15 cellular contexts compared by ENCODE assay signal in genomic region chr1:17348593-17349234, GRCh38. TPM values are rescaled to one million over a fixed set of nuclear protein-coding genes. Genes with fewer than 3 reads are reported as not detected.
DNase-seq lines count a peak whose midpoint lies in the region; ATAC-seq and TF ChIP-seq lines count a peak whose summit lies in the region.
"Had no signal": no experiment of that assay in that cellular context is flagged by ENCODE, and none has a peak within 500 bp of the region (broad histone marks: within the 10 kb centered on the region; RNA-seq: fewer than 3 reads in every experiment).

No MANE protein-coding gene starts in this region.

- no peak overlapping the region for H3K27ac Mint-ChIP-seq in activated B cell treated with CpG ODN at 0.5 μM for 24 hours
- peak overlapping the region; percentile 62 for H3K27ac Mint-ChIP-seq in stimulated activated naive B cell treated with anti-CD40 and anti-IgM and Interleukin-4, amounts not matched to agents 10 μg/mL and 1 μg/mL and 100 μg/mL, for 72 hours
- no peak overlapping the region for H3K27ac Mint-ChIP-seq in naive thymus-derived CD4-positive, alpha-beta T cell
- H3K27ac Mint-ChIP-seq: CD4-positive, alpha-beta T cell; stimulated activated naive CD8-positive, alpha-beta T cell treated with anti-CD3 and anti-CD28 coated beads, Interleukin-15, amount 100 ng/mL, for 72 hours had no signal

- H3K4me3 Mint-ChIP-seq in activated B cell treated with CpG ODN at 0.5 μM for 24 hours, result no peak overlapping the region
- H3K4me3 Mint-ChIP-seq in stimulated activated naive B cell treated with anti-CD40 and anti-IgM and Interleukin-4, amounts not matched to agents 10 μg/mL and 1 μg/mL and 100 μg/mL, for 72 hours, result no peak overlapping the region
- H3K4me3 Mint-ChIP-seq in naive thymus-derived CD4-positive, alpha-beta T cell, result no peak overlapping the region
- H3K4me3 Mint-ChIP-seq: CD4-positive, alpha-beta T cell; neural crest cell; stimulated activated naive CD8-positive, alpha-beta T cell treated with anti-CD3 and anti-CD28 coated beads, Interleukin-15, amount 100 ng/mL, for 72 hours had no signal

- no peaks in the 10 kb centered on the region for H3K4me1 Mint-ChIP-seq in activated B cell treated with CpG ODN at 0.5 μM for 24 hours
- H3K4me1 Mint-ChIP-seq in stimulated activated naive B cell treated with anti-CD40 and anti-IgM and Interleukin-4, amounts not matched to agents 10 μg/mL and 1 μg/mL and 100 μg/mL, for 72 hours, result peaks cover 8 to 27% of the 10 kb centered on the region in 2 donors
- peaks cover 0 to 19% (median 6%) of the 10 kb centered on the region in 7 donors for H3K4me1 Mint-ChIP-seq in naive thymus-derived CD4-positive, alpha-beta T cell
- H3K4me1 Mint-ChIP-seq: neural crest cell had no signal

- no peaks in the 10 kb centered on the region for H3K9me3 ChIP-seq in naive thymus-derived CD4-positive, alpha-beta T cell (ENCODE audit: control insufficient read depth in 2 of 3, low read length in 3 of 3)
- H3K9me3 ChIP-seq in vagina, result no peaks in the 10 kb centered on the region
- H3K9me3 ChIP-seq in MG63, result no peaks in the 10 kb centered on the region

- no peak for TF ChIP-seq POLR2A in vagina (IDR thresholded peaks at IDR 0.05)

- H3K27me3 ChIP-seq in naive thymus-derived CD4-positive, alpha-beta T cell (ENCODE audit: control insufficient read depth in 2 of 2, insufficient read depth in 2 of 2, low read length in 2 of 2), result no peaks in the 10 kb centered on the region
- H3K27me3 ChIP-seq in vagina (no peaks in the 10 kb centered on the region), MG63 (no peaks in the 10 kb centered on the region)

- DNase-seq in activated B cell treated with CpG ODN at 0.5 μM for 24 hours (no peak), vagina (ENCODE audit: extremely low spot score in 2 of 2) (no peak), MG63 (no peak)
- DNase-seq in stimulated activated naive B cell treated with anti-CD40 and anti-IgM and Interleukin-4, amounts not matched to agents 10 μg/mL and 1 μg/mL and 100 μg/mL, for 72 hours, result peak; percentile 67
- DNase-seq in naive thymus-derived CD4-positive, alpha-beta T cell, result no peak
- DNase-seq: CD4-positive, alpha-beta T cell; effector CD8-positive, alpha-beta T cell; MM.1S; NCI-H2081 treated with DMSO at 0.1 percent for 48 hours; stimulated activated naive CD8-positive, alpha-beta T cell treated with anti-CD3 and anti-CD28 coated beads, Interleukin-15, amount 100 ng/mL, for 72 hours; WERI-Rb-1 had no signal

- peaks cover 5% of the 10 kb centered on the region for H3K9me3 Mint-ChIP-seq in activated B cell treated with CpG ODN at 0.5 μM for 24 hours
- H3K9me3 Mint-ChIP-seq in stimulated activated naive B cell treated with anti-CD40 and anti-IgM and Interleukin-4, amounts not matched to agents 10 μg/mL and 1 μg/mL and 100 μg/mL, for 72 hours, result peaks cover 3 to 16% of the 10 kb centered on the region in 2 donors
- H3K9me3 Mint-ChIP-seq in naive thymus-derived CD4-positive, alpha-beta T cell, result peaks cover 0 to 10% (median 5%) of the 10 kb centered on the region in 11 donors

- POLR2A ChIA-PET in activated B cell treated with CpG ODN at 0.5 μM for 24 hours (lab: Charles Lee), result no interaction called here
- POLR2A ChIA-PET in naive thymus-derived CD4-positive, alpha-beta T cell (lab: Charles Lee), result no interaction called here

- H3K4me1 ChIP-seq in naive thymus-derived CD4-positive, alpha-beta T cell (ENCODE audit: control insufficient read depth in 2 of 2, insufficient read depth in 2 of 2, low read length in 2 of 2), result no peaks in the 10 kb centered on the region
- no peaks in the 10 kb centered on the region for H3K4me1 ChIP-seq in vagina

- CTCF ChIA-PET in activated B cell treated with CpG ODN at 0.5 μM for 24 hours (lab: Charles Lee), result no interaction called here
- CTCF ChIA-PET in naive thymus-derived CD4-positive, alpha-beta T cell (lab: Charles Lee), result no interaction called here

- peak; percentile 82 for ATAC-seq in GM18511 (IDR thresholded peaks at IDR 0.05; ENCODE audit: unreplicated experiment)
- ATAC-seq in HG03025 (IDR thresholded peaks at IDR 0.05; ENCODE audit: low FRiP score, unreplicated experiment), result peak; percentile 43
- ATAC-seq in activated B cell treated with CpG ODN at 0.5 μM for 24 hours (ENCODE audit: low read depth), result peak; percentile 54
- ATAC-seq in stimulated activated naive B cell treated with anti-CD40 and anti-IgM and Interleukin-4, amounts not matched to agents 10 μg/mL and 1 μg/mL and 100 μg/mL, for 72 hours (replicated peaks), result peak; percentile 99
- ATAC-seq in naive thymus-derived CD4-positive, alpha-beta T cell, result no peak
- ATAC-seq: stimulated activated naive CD8-positive, alpha-beta T cell treated with anti-CD3 and anti-CD28 coated beads, Interleukin-15, amount 100 ng/mL, for 72 hours had no signal

- H3K36me3 ChIP-seq in naive thymus-derived CD4-positive, alpha-beta T cell (ENCODE audit: control insufficient read depth in 2 of 3, insufficient read depth in 3 of 3, low read length in 3 of 3), result no peaks in the 10 kb centered on the region
- no peaks in the 10 kb centered on the region for H3K36me3 ChIP-seq in vagina
- no peaks in the 10 kb centered on the region for H3K36me3 ChIP-seq in MG63
- H3K36me3 ChIP-seq: WERI-Rb-1 had no signal

- H3K36me3 Mint-ChIP-seq in activated B cell treated with CpG ODN at 0.5 μM for 24 hours (ENCODE audit: low read depth), result no peaks in the 10 kb centered on the region
- H3K36me3 Mint-ChIP-seq in stimulated activated naive B cell treated with anti-CD40 and anti-IgM and Interleukin-4, amounts not matched to agents 10 μg/mL and 1 μg/mL and 100 μg/mL, for 72 hours, result peaks cover 0 to 9% of the 10 kb centered on the region in 2 donors
- peaks cover 0 to 5% (median 4%) of the 10 kb centered on the region in 5 donors for H3K36me3 Mint-ChIP-seq in naive thymus-derived CD4-positive, alpha-beta T cell

- TF ChIP-seq CTCF in activated B cell treated with CpG ODN at 0.5 μM for 24 hours (IDR thresholded peaks at IDR 0.05) (no peak), vagina (IDR thresholded peaks at IDR 0.05) (no peak)

- H3K27me3 Mint-ChIP-seq in activated B cell treated with CpG ODN at 0.5 μM for 24 hours, result peaks cover 13% of the 10 kb centered on the region
- H3K27me3 Mint-ChIP-seq in stimulated activated naive B cell treated with anti-CD40 and anti-IgM and Interleukin-4, amounts not matched to agents 10 μg/mL and 1 μg/mL and 100 μg/mL, for 72 hours, result peaks cover 31 to 39% of the 10 kb centered on the region in 2 donors
- peaks cover 0 to 15% (median 4%) of the 10 kb centered on the region in 5 donors for H3K27me3 Mint-ChIP-seq in naive thymus-derived CD4-positive, alpha-beta T cell
- H3K27me3 Mint-ChIP-seq: stimulated activated naive CD8-positive, alpha-beta T cell treated with anti-CD3 and anti-CD28 coated beads, Interleukin-15, amount 100 ng/mL, for 72 hours had no signal

- H3K4me3 ChIP-seq in naive thymus-derived CD4-positive, alpha-beta T cell (ENCODE audit: low read length), result no peak overlapping the region
- no peak overlapping the region for H3K4me3 ChIP-seq in vagina
- H3K4me3 ChIP-seq in MG63, result no peak overlapping the region

- intact Hi-C loops in activated B cell treated with CpG ODN at 0.5 μM for 24 hours (cut with micrococcal nuclease) (no loop called here), vagina (cut with DNase I) (no loop called here)
- intact Hi-C loops in naive thymus-derived CD4-positive, alpha-beta T cell (cut with micrococcal nuclease), result no loop called here

- no peak overlapping the region for H3K27ac ChIP-seq in naive thymus-derived CD4-positive, alpha-beta T cell (ENCODE audit: low read depth, low read length)
- no peak overlapping the region for H3K27ac ChIP-seq in vagina
- H3K27ac ChIP-seq: WERI-Rb-1 had no signal

RNA-seq across cellular contexts. Expression of gene PADI6, which starts 23.3 kb away (rescaled TPM):
- total RNA-seq in activated B cell treated with CpG ODN at 0.5 μM for 24 hours (not detected in 2 replicates), vagina (not detected)
- total RNA-seq in naive thymus-derived CD4-positive, alpha-beta T cell, result not detected
- polyA plus RNA-seq in naive thymus-derived CD4-positive, alpha-beta T cell, result not detected
- not detected in 2 replicates for total RNA-seq in MG63 (2014; rRNA removed; shearing (Covaris generic); ENCODE audit: low replicate concordance)
- total RNA-seq: CD4-positive, alpha-beta T cell; lung microvascular endothelial cell; neural crest cell had no signal

RNA-seq across cellular contexts. Expression of gene PADI4, which starts 40.7 kb away (rescaled TPM):
- 0.29 and 0.42 TPM in 2 replicates for total RNA-seq in activated B cell treated with CpG ODN at 0.5 μM for 24 hours
- 10 to 100 TPM in 1 of 5 experiments, 1 to 10 TPM in 3, under 1 TPM in 1; 0.12 to 20.5 (median 1.4) TPM for total RNA-seq in naive thymus-derived CD4-positive, alpha-beta T cell
- 1 to 10 TPM; 2.4 to 3.6 TPM for polyA plus RNA-seq in naive thymus-derived CD4-positive, alpha-beta T cell
- 0.74 TPM for total RNA-seq in vagina
- total RNA-seq in MG63 (2014; rRNA removed; shearing (Covaris generic); ENCODE audit: low replicate concordance), result not detected in 2 replicates
- total RNA-seq: lung microvascular endothelial cell, neural crest cell had no signal
